ENCODE assay signal across 1 cellular context in genomic region chr6:160999508-160999907, GRCh38.
A peak's percentile ranks its signal among the peaks of the same experiment; 100 is the strongest.
TF ChIP-seq lines count a peak whose summit lies in the region.

No MANE protein-coding gene starts in this region.

TF ChIP-seq in K562, 482 proteins besides CTCF, POLR2A, EP300 and RAD21:
- 0 out of 2 replicates have a peak, but pooled peaks have one; percentile 25 for TF ChIP-seq TGIF2 (CRISPR knock-in tag; IDR thresholded peaks at IDR 0.05)
- no peak for TF ChIP-seq BDP1 (IDR thresholded peaks at IDR 0.05; ENCODE audit: insufficient read depth, insufficient read length)
- TF ChIP-seq BMI1 (IDR thresholded peaks at IDR 0.05; ENCODE audit: low read length): no peak
- no peak for TF ChIP-seq THRA (IDR thresholded peaks at IDR 0.05)
TF ChIP-seq in K562: peak in this region for 1.
